ENCODE assay signal across 13 cellular contexts in genomic region chr12:62808166-62808879, GRCh38.
DNase-seq lines count a peak whose midpoint lies in the region; ATAC-seq and TF ChIP-seq lines count a peak whose summit lies in the region.
"Had no signal": no experiment of that assay in that cellular context is flagged by ENCODE, and none has a peak within 500 bp of the region (broad histone marks: within the 10 kb centered on the region; RNA-seq: fewer than 3 reads in every experiment).

No MANE protein-coding gene starts in this region.

- POLR2A ChIA-PET in Caco-2 (lab: Charles Lee), result interaction anchor here (0.6 kb wide), 1 partner anchor 168 kb away, joined by 3 read pairs; no protein-coding TSS in a partner anchor

- H3K4me3 Mint-ChIP-seq in Caco-2 (ENCODE audit: unreplicated experiment), result no peak overlapping the region
- H3K4me3 Mint-ChIP-seq: B cell, IgD-negative memory B cell had no signal

- DNase-seq in Caco-2 (no peak), right atrium auricular region (ENCODE audit: low spot score) (no peak), dermis blood vessel endothelial cell (no peak), foreskin keratinocyte (no peak)
- DNase-seq: kidney glomerular epithelial cell, NCI-H2081, SHP77 treated with DMSO at 0.1 percent for 48 hours had no signal

- peak overlapping the region; percentile 38 for H3K27ac Mint-ChIP-seq in Caco-2 (ENCODE audit: unreplicated experiment)
- H3K27ac Mint-ChIP-seq: B cell, IgD-negative memory B cell had no signal

- H3K27me3 ChIP-seq in Caco-2 (replicated peaks; ENCODE audit: control insufficient read depth, insufficient read depth, low read length) (no peaks in the 10 kb centered on the region), right atrium auricular region (no peaks in the 10 kb centered on the region), foreskin keratinocyte (peaks cover 9% of the 10 kb centered on the region)

- ATAC-seq in GM18867 (IDR thresholded peaks at IDR 0.05; ENCODE audit: unreplicated experiment) (peak; percentile 66), HG02588 (IDR thresholded peaks at IDR 0.05; ENCODE audit: unreplicated experiment) (peak; percentile 74), HG03520 (IDR thresholded peaks at IDR 0.05; ENCODE audit: unreplicated experiment) (peak; percentile 79), esophagus mucosa (no peak), foreskin keratinocyte (no peak)

- H3K4me3 ChIP-seq in Caco-2 (ENCODE audit: low read depth, low read length), result no peak overlapping the region
- H3K4me3 ChIP-seq in right atrium auricular region, result no peak overlapping the region

- peaks cover 36% of the 10 kb centered on the region for H3K4me1 Mint-ChIP-seq in Caco-2 (ENCODE audit: low read depth, unreplicated experiment)
- H3K4me1 Mint-ChIP-seq: IgD-negative memory B cell had no signal

- H3K36me3 ChIP-seq in Caco-2 (ENCODE audit: control insufficient read depth, insufficient read depth, low read length), result no peaks in the 10 kb centered on the region; the same call in 1 of the 2 replicates
- no peaks in the 10 kb centered on the region for H3K36me3 ChIP-seq in right atrium auricular region

- H3K36me3 Mint-ChIP-seq in Caco-2 (ENCODE audit: insufficient read depth, unreplicated experiment), result peaks cover 79% of the 10 kb centered on the region
- H3K36me3 Mint-ChIP-seq: IgD-negative memory B cell had no signal

- H3K9me3 ChIP-seq in Caco-2 (no peaks in the 10 kb centered on the region), right atrium auricular region (no peaks in the 10 kb centered on the region)

- BruUV-seq in Caco-2 (replicated peaks; lab: Mats Ljungman, UMichigan), result no TSS peak

- H3K9me3 Mint-ChIP-seq in Caco-2 (ENCODE audit: unreplicated experiment), result peaks cover 11% of the 10 kb centered on the region

- no peaks in the 10 kb centered on the region for H3K27me3 Mint-ChIP-seq in Caco-2 (ENCODE audit: insufficient read depth, unreplicated experiment)
- H3K27me3 Mint-ChIP-seq: B cell had no signal

- H3K27ac ChIP-seq in right atrium auricular region (no peak overlapping the region), foreskin keratinocyte (no peak overlapping the region)

- H3K4me1 ChIP-seq in Caco-2, result peaks cover 4% of the 10 kb centered on the region; the same call in 1 of the 2 replicates
- no peaks in the 10 kb centered on the region for H3K4me1 ChIP-seq in right atrium auricular region
- no peaks in the 10 kb centered on the region for H3K4me1 ChIP-seq in foreskin keratinocyte

- TF ChIP-seq CTCF in Caco-2 (IDR thresholded peaks at IDR 0.05; ENCODE audit: insufficient read depth in 1 of 2, low read depth in 1 of 2, low read length in 1 of 2, severe bottlenecking in 1 of 2, unreplicated experiment in 1 of 2) (no peak), right atrium auricular region (IDR thresholded peaks at IDR 0.05) (no peak), foreskin keratinocyte (conservative IDR thresholded peaks at IDR 0.05) (no peak)

- intact Hi-C loops in Caco-2 (cut with micrococcal nuclease; ENCODE audit: unreplicated experiment), result no loop called here

- CTCF ChIA-PET in Caco-2 (lab: Charles Lee), result interaction anchor here (0.5 kb wide), 1 partner anchor 100 kb away, joined by 4 read pairs; no protein-coding TSS in a partner anchor

Comparison
In these comparisons a context has a peak if more than half of its experiments do, and no peak if none do; other contexts are left out.
1. ATAC-seq: peak in GM18867 (single experiment), HG02588 (single experiment) and HG03520 (single experiment); none in esophagus mucosa (single experiment) and foreskin keratinocyte (single experiment).